22 cellular contexts compared by ENCODE assay signal in genomic region chr10:120365872-120366271, GRCh38.
DNase-seq lines count a peak whose midpoint lies in the region; ATAC-seq and TF ChIP-seq lines count a peak whose summit lies in the region.
"Had no signal": no experiment of that assay in that cellular context is flagged by ENCODE, and none has a peak within 500 bp of the region (broad histone marks: within the 10 kb centered on the region; RNA-seq: fewer than 3 reads in every experiment).

No MANE protein-coding gene starts in this region.

- intact Hi-C loops in mammary epithelial cell (cut with micrococcal nuclease): no loop called here
- intact Hi-C loops in transverse colon (cut with DNase I; ENCODE audit: low total_unique reads): no loop called here

- no peaks in the 10 kb centered on the region for H4K20me1 ChIP-seq in mammary epithelial cell (ENCODE audit: insufficient read depth, low read length)

- H2AFZ ChIP-seq in mammary epithelial cell (ENCODE audit: low read depth, low read length): no peak overlapping the region

- no peak for TF ChIP-seq POLR2A in transverse colon (IDR thresholded peaks at IDR 0.05)

- WGBS in mammary epithelial cell (ENCODE audit: low coverage, missing lambda C conversion rate): 34% methylated on average over 5 of the region's 5 CpGs
- 79 to 81% methylated on average over 5 of the region's 5 CpGs for WGBS in transverse colon (ENCODE audit: low coverage in 1 of 2), 2 donors

- H3K4me1 ChIP-seq in mammary epithelial cell (ENCODE audit: insufficient read depth, low read length) (peaks cover 12% of the 10 kb centered on the region), transverse colon (no peaks in the 10 kb centered on the region)

- no peaks in the 10 kb centered on the region for H3K36me3 ChIP-seq in mammary epithelial cell (ENCODE audit: insufficient read depth, low read length)
- H3K36me3 ChIP-seq in kidney epithelial cell (ENCODE audit: control insufficient read depth, insufficient read depth, low read length): no peaks in the 10 kb centered on the region
- H3K36me3 ChIP-seq in transverse colon: no peaks in the 10 kb centered on the region
- H3K36me3 ChIP-seq: neutrophil, thoracic aorta had no signal

- H3K4me2 ChIP-seq in mammary epithelial cell (ENCODE audit: insufficient read depth, low read depth, low read length): peak overlapping the region; percentile 10
- H3K4me2 ChIP-seq: smooth muscle cell had no signal

- TF ChIP-seq CTCF in mammary epithelial cell (conservative IDR thresholded peaks at IDR 0.05 in 1 of 2, IDR thresholded peaks at IDR 0.05 in 1 of 2; ENCODE audit: extremely low read depth in 1 of 2, insufficient read depth in 1 of 2, low read depth in 1 of 2, low read length in 2 of 2) (no peak), kidney epithelial cell (IDR thresholded peaks at IDR 0.05; ENCODE audit: insufficient read depth, low read length, poor library complexity, severe bottlenecking) (no peak), transverse colon (IDR thresholded peaks at IDR 0.05) (no peak)

- H3K27ac ChIP-seq in mammary epithelial cell (ENCODE audit: insufficient read depth, low read depth, low read length): no peak overlapping the region
- H3K27ac ChIP-seq in transverse colon: no peak overlapping the region
- H3K27ac ChIP-seq: neutrophil, thoracic aorta had no signal

- in situ Hi-C loops in mammary epithelial cell (cut with MboI; ENCODE audit: low sequenced_read_pairs in 2 of 2): no loop called here
- in situ Hi-C loops in transverse colon (cut with MboI; ENCODE audit: low pct_ligation_motif_present in 1 of 4, low pct_unique_long_range_greater_than_20kb in 1 of 4, low sequenced_read_pairs in 3 of 4): no loop called here

- DNase-seq in EL (peak; percentile 65), RKO (ENCODE audit: low spot score) (peak; percentile 18), mammary epithelial cell (peak; percentile 77), kidney epithelial cell (ENCODE audit: low read depth) (peak; percentile 54), transverse colon (no peak)
- no peak for DNase-seq in activated CD4-positive, alpha-beta T cell treated with anti-CD3 and anti-CD28 coated beads, Interleukin-2, amount 50 U/mL, for 1 hour
- DNase-seq in activated CD4-positive, alpha-beta T cell treated with anti-CD3 and anti-CD28 coated beads, Interleukin-2, amount 50 U/mL, for 4 hours: no peak
- DNase-seq: activated CD4-positive, alpha-beta T cell treated with anti-CD3 and anti-CD28 coated beads, Interleukin-2, amount 10 ng/mL, durations not matched to agents 7 days and 5 days; CD4-positive, alpha-beta memory T cell; cortex of kidney; DMS153; Kasumi-1; NCI-H1092; NCI-H2029 treated with DMSO at 0.1 percent for 48 hours; NCI-H446; OCI-M1; stimulated activated naive B cell treated with anti-CD40 and anti-IgM and Interleukin-4, amounts not matched to agents 10 μg/mL and 1 μg/mL and 100 μg/mL, for 72 hours; T-helper 2 cell had no signal

- no peaks in the 10 kb centered on the region for H3K27me3 ChIP-seq in mammary epithelial cell (ENCODE audit: insufficient read depth, low read length)
- H3K27me3 ChIP-seq in kidney epithelial cell (ENCODE audit: control insufficient read depth, insufficient read depth, low read length): no peaks in the 10 kb centered on the region
- no peaks in the 10 kb centered on the region for H3K27me3 ChIP-seq in transverse colon
- H3K27me3 ChIP-seq: neutrophil had no signal

- no TSS peak for BruUV-seq in mammary epithelial cell (replicated peaks; lab: Mats Ljungman, UMichigan)

- CTCF ChIA-PET in mammary epithelial cell (lab: Charles Lee; ENCODE audit: low non-redundant PET): no interaction called here

- no peak for ATAC-seq in GM18907 (IDR thresholded peaks at IDR 0.05; ENCODE audit: unreplicated experiment)
- ATAC-seq: stimulated activated naive B cell treated with anti-CD40 and anti-IgM and Interleukin-4, amounts not matched to agents 10 μg/mL and 1 μg/mL and 100 μg/mL, for 72 hours had no signal

- dilution Hi-C loops in mammary epithelial cell (cut with HindIII; ENCODE audit: low sequenced_read_pairs): no loop called here

- H3K79me2 ChIP-seq in mammary epithelial cell (ENCODE audit: insufficient read depth, low read length): no peaks in the 10 kb centered on the region

- no peak overlapping the region for H3K9ac ChIP-seq in mammary epithelial cell (ENCODE audit: insufficient read depth, low read length)

- H3K9me3 ChIP-seq in mammary epithelial cell (replicated peaks; ENCODE audit: insufficient read depth, low read length): no peaks in the 10 kb centered on the region
- no peaks in the 10 kb centered on the region for H3K9me3 ChIP-seq in transverse colon
- H3K9me3 ChIP-seq: neutrophil, thoracic aorta had no signal

- no peak overlapping the region for H3K4me3 ChIP-seq in mammary epithelial cell (replicated peaks in 1 of 3; ENCODE audit: insufficient read depth in 1 of 3, low read depth in 2 of 3, low read length in 3 of 3)
- H3K4me3 ChIP-seq in kidney epithelial cell (ENCODE audit: low read depth, low read length): no peak overlapping the region
- H3K4me3 ChIP-seq in transverse colon: no peak overlapping the region
- H3K4me3 ChIP-seq: smooth muscle cell, thoracic aorta had no signal

- no peak for TF ChIP-seq EP300 in transverse colon (IDR thresholded peaks at IDR 0.05; ENCODE audit: low read depth)

Comparison
In these comparisons a context has a peak if more than half of its experiments do, and no peak if none do; other contexts are left out.
1. DNase-seq: peak in EL (single experiment), RKO (single experiment), mammary epithelial cell (single experiment) and kidney epithelial cell (single experiment); none in activated CD4-positive, alpha-beta T cell treated with anti-CD3 and anti-CD28 coated beads, Interleukin-2, amount 50 U/mL, for 1 hour (single experiment), transverse colon (single experiment) and activated CD4-positive, alpha-beta T cell treated with anti-CD3 and anti-CD28 coated beads, Interleukin-2, amount 50 U/mL, for 4 hours (0 of 2).